ENCODE assay signal across 17 cellular contexts in genomic region chr16:72626623-72627022, GRCh38.
DNase-seq lines count a peak whose midpoint lies in the region; ATAC-seq, FAIRE-seq and TF ChIP-seq lines count a peak whose summit lies in the region.
"Had no signal": no experiment of that assay in that cellular context is flagged by ENCODE, and none has a peak within 500 bp of the region (broad histone marks: within the 10 kb centered on the region; RNA-seq: fewer than 3 reads in every experiment).

No MANE protein-coding gene starts in this region.

- no peaks in the 10 kb centered on the region for H3K27me3 ChIP-seq in cardiac muscle cell

- TF ChIP-seq CTCF in cardiac muscle cell (IDR thresholded peaks at IDR 0.05; ENCODE audit: low read depth, low read length): no peak
- no peak for TF ChIP-seq CTCF in chondrocyte (IDR thresholded peaks at IDR 0.05)
- TF ChIP-seq CTCF in kidney (IDR thresholded peaks at IDR 0.05; ENCODE audit: borderline replicate concordance, extremely low read depth, insufficient read depth): no peak

- H3K4me3 Mint-ChIP-seq in chondrocyte (ENCODE audit: unreplicated experiment): peak overlapping the region; percentile 79
- H3K4me3 Mint-ChIP-seq: activated T-helper 17 cell treated with anti-CD3 and anti-CD28 coated beads, Interleukin-2, amount 50 U/mL, for 72 hours had no signal

- H3K36me3 ChIP-seq in cardiac muscle cell: no peaks in the 10 kb centered on the region
- no peaks in the 10 kb centered on the region for H3K36me3 ChIP-seq in kidney (ENCODE audit: control insufficient read depth in 1 of 2, insufficient read depth in 2 of 2, low read length in 2 of 2)

- H3K4me1 Mint-ChIP-seq in chondrocyte (ENCODE audit: low read depth): peaks cover 10% of the 10 kb centered on the region
- H3K4me1 Mint-ChIP-seq: activated T-helper 17 cell treated with anti-CD3 and anti-CD28 coated beads, Interleukin-2, amount 50 U/mL, for 72 hours had no signal

- DNase-seq in cardiac muscle cell (ENCODE audit: low read depth in 1 of 2, low spot score in 1 of 2) (no peak), left cardiac atrium (no peak), chondrocyte (ENCODE audit: low spot score) (no peak), kidney (no peak), NCI-H748 treated with DMSO at 0.1 percent for 48 hours (lab: John Stamatoyannopoulos, UW) (no peak), GM19238 (ENCODE audit: insufficient read length, low spot score) (no peak)
- DNase-seq: cortex of kidney; DND-41; hypothalamus; MM.1S; NCI-H187; nucleus accumbens; stimulated activated CD4-positive, alpha-beta T cell treated with anti-CD3 and anti-CD28 coated beads, Interleukin-4, amount 100 ng/mL, for 24 hours had no signal

- H3K27ac ChIP-seq in cardiac muscle cell (peak overlapping the region; percentile 41), kidney (ENCODE audit: low read depth in 2 of 2, low read length in 2 of 2) (no peak overlapping the region)

- no peak overlapping the region for H3K27ac Mint-ChIP-seq in chondrocyte (ENCODE audit: unreplicated experiment)
- H3K27ac Mint-ChIP-seq: activated T-helper 17 cell treated with anti-CD3 and anti-CD28 coated beads, Interleukin-2, amount 50 U/mL, for 72 hours had no signal

- H3K4me1 ChIP-seq in cardiac muscle cell (ENCODE audit: low read depth) (no peaks in the 10 kb centered on the region), kidney (ENCODE audit: control insufficient read depth in 1 of 2, insufficient read depth in 1 of 2, low read depth in 1 of 2, low read length in 2 of 2) (no peaks in the 10 kb centered on the region)

- no peak overlapping the region for H3K9ac ChIP-seq in kidney (ENCODE audit: low read length in 2 of 2)

- peaks cover 2% of the 10 kb centered on the region for H3K36me3 Mint-ChIP-seq in chondrocyte (ENCODE audit: low read depth)

- H3K9me3 ChIP-seq in cardiac muscle cell (ENCODE audit: low read depth) (no peaks in the 10 kb centered on the region), kidney (ENCODE audit: control insufficient read depth in 1 of 2, low read length in 2 of 2) (no peaks in the 10 kb centered on the region)

- FAIRE-seq in kidney (lab: Jason Lieb, UNC): no peak

- intact Hi-C loops in left cardiac atrium (cut with DNase I) (no loop called here), kidney (cut with DNase I) (no loop called here)

- peak overlapping the region; percentile 42 for H3K4me3 ChIP-seq in cardiac muscle cell
- H3K4me3 ChIP-seq in kidney (ENCODE audit: low read length in 2 of 2): peak overlapping the region; percentile 1 to 7
- H3K4me3 ChIP-seq: lung had no signal

- ATAC-seq in left cardiac atrium (no peak), GM19452 (IDR thresholded peaks at IDR 0.05; ENCODE audit: unreplicated experiment) (no peak), GM21529 (IDR thresholded peaks at IDR 0.05; ENCODE audit: unreplicated experiment) (no peak)
- ATAC-seq: activated T-helper 17 cell treated with anti-CD3 and anti-CD28 coated beads, Interleukin-2, amount 50 U/mL, for 72 hours had no signal

- no peaks in the 10 kb centered on the region for H3K27me3 Mint-ChIP-seq in chondrocyte (ENCODE audit: low read depth)
- H3K27me3 Mint-ChIP-seq: activated T-helper 17 cell treated with anti-CD3 and anti-CD28 coated beads, Interleukin-2, amount 50 U/mL, for 72 hours had no signal

- H3K9me3 Mint-ChIP-seq in chondrocyte (ENCODE audit: low read depth): peaks cover 10% of the 10 kb centered on the region
